In genomic region chr2:127064642-127065250, GRCh38 we compare ENCODE assay signal across 8 cellular contexts. TPM values are rescaled to one million over a fixed set of nuclear protein-coding genes. Genes with fewer than 3 reads are reported as not detected.
DNase-seq lines count a peak whose midpoint lies in the region; ATAC-seq and TF ChIP-seq lines count a peak whose summit lies in the region.

No MANE protein-coding gene starts in this region.

- peak overlapping the region in 5 of 8 donors; percentile 29 to 87 (median 63) for H3K27ac Mint-ChIP-seq in CD8-positive, alpha-beta memory T cell
- H3K27ac Mint-ChIP-seq in T-helper 2 cell treated with Interferon-gamma antibody and Interleukin-4, amounts not matched to agents 5 μg/mL and 100 μg/mL, for 36 hours: peak overlapping the region; percentile 67
- H3K27ac Mint-ChIP-seq in immature natural killer cell: peak overlapping the region in 2 of 6 donors; percentile 75 to 77

- DNase-seq in CD8-positive, alpha-beta memory T cell: peak in 3 of 5 donors; percentile 31 to 72 (median 39)
- DNase-seq in T-helper 2 cell treated with Interferon-gamma antibody and Interleukin-4, amounts not matched to agents 5 μg/mL and 100 μg/mL, for 36 hours (ENCODE audit: low spot score): peak; percentile 91
- DNase-seq in astrocyte of the spinal cord (ENCODE audit: low read depth, low spot score) (peak; percentile 97), immature natural killer cell (peak; percentile 42 to 54 (median 43)), NCI-H146 (lab: John Stamatoyannopoulos, UW) (no peak)
- DNase-seq in stimulated activated CD4-positive, alpha-beta T cell treated with anti-CD3 and anti-CD28 coated beads, Interleukin-15, amount 100 ng/mL, for 24 hours: peak; percentile 90

- no peaks in the 10 kb centered on the region for H3K27me3 ChIP-seq in CD8-positive, alpha-beta memory T cell (ENCODE audit: insufficient read depth, low read length, poor library complexity, severe bottlenecking)

- in situ Hi-C loops in astrocyte of the spinal cord (cut with HindIII; ENCODE audit: low sequenced_read_pairs): no loop called here

- POLR2A ChIA-PET in CD8-positive, alpha-beta memory T cell (lab: Charles Lee): no interaction called here

- CTCF ChIA-PET in CD8-positive, alpha-beta memory T cell (lab: Charles Lee): interaction anchor here (1.2 to 5.6 kb wide), 3 partner anchors 14 to 42 kb away, joined by 3 to 108 read pairs (median 12); partner anchors contain the start of gene BIN1

- TF ChIP-seq CTCF in astrocyte of the spinal cord (IDR thresholded peaks at IDR 0.05; ENCODE audit: low read depth, low read length): peak; percentile 40

- no peaks in the 10 kb centered on the region for H3K9me3 Mint-ChIP-seq in CD8-positive, alpha-beta memory T cell
- no peaks in the 10 kb centered on the region for H3K9me3 Mint-ChIP-seq in T-helper 2 cell treated with Interferon-gamma antibody and Interleukin-4, amounts not matched to agents 5 μg/mL and 100 μg/mL, for 36 hours
- H3K9me3 Mint-ChIP-seq in immature natural killer cell: no peaks in the 10 kb centered on the region

- H3K9me3 ChIP-seq in CD8-positive, alpha-beta memory T cell (ENCODE audit: low read length): no peaks in the 10 kb centered on the region

- peaks cover 0 to 78% (median 5%) of the 10 kb centered on the region in 3 donors for H3K36me3 Mint-ChIP-seq in CD8-positive, alpha-beta memory T cell
- H3K36me3 Mint-ChIP-seq in T-helper 2 cell treated with Interferon-gamma antibody and Interleukin-4, amounts not matched to agents 5 μg/mL and 100 μg/mL, for 36 hours (ENCODE audit: low read depth): peaks cover 28% of the 10 kb centered on the region
- H3K36me3 Mint-ChIP-seq in immature natural killer cell: peaks cover 0 to 7% (median 4%) of the 10 kb centered on the region in 3 donors

- ATAC-seq in GM21367 (IDR thresholded peaks at IDR 0.05; ENCODE audit: unreplicated experiment) (peak; percentile 79), HG03575 (IDR thresholded peaks at IDR 0.05; ENCODE audit: extremely low read depth, insufficient number of reproducible peaks, low FRiP score, unreplicated experiment) (peak; percentile 39)

- H3K27ac ChIP-seq in CD8-positive, alpha-beta memory T cell (ENCODE audit: low read depth, low read length): peak overlapping the region; percentile 57

- H3K4me3 ChIP-seq in CD8-positive, alpha-beta memory T cell (ENCODE audit: low read length): no peak overlapping the region
- no peak overlapping the region for H3K4me3 ChIP-seq in astrocyte of the spinal cord (ENCODE audit: low read depth, low read length)

- peaks cover 19% of the 10 kb centered on the region for H3K36me3 ChIP-seq in CD8-positive, alpha-beta memory T cell (ENCODE audit: insufficient read depth, low read length)

- H3K27me3 Mint-ChIP-seq in CD8-positive, alpha-beta memory T cell: no peaks in the 10 kb centered on the region
- H3K27me3 Mint-ChIP-seq in T-helper 2 cell treated with Interferon-gamma antibody and Interleukin-4, amounts not matched to agents 5 μg/mL and 100 μg/mL, for 36 hours (ENCODE audit: low read depth): no peaks in the 10 kb centered on the region
- peaks cover 0 to 7% (median 1%) of the 10 kb centered on the region in 3 donors for H3K27me3 Mint-ChIP-seq in immature natural killer cell (ENCODE audit: low read depth in 3 of 3)

- peaks cover 17% of the 10 kb centered on the region for H3K4me1 ChIP-seq in CD8-positive, alpha-beta memory T cell (ENCODE audit: insufficient read depth, low read length)

- H3K4me1 Mint-ChIP-seq in CD8-positive, alpha-beta memory T cell: peaks cover 14 to 41% (median 17%) of the 10 kb centered on the region in 3 donors
- H3K4me1 Mint-ChIP-seq in T-helper 2 cell treated with Interferon-gamma antibody and Interleukin-4, amounts not matched to agents 5 μg/mL and 100 μg/mL, for 36 hours (ENCODE audit: low read depth): peaks cover 12% of the 10 kb centered on the region
- peaks cover 25 to 44% of the 10 kb centered on the region in 2 donors for H3K4me1 Mint-ChIP-seq in immature natural killer cell

- H3K4me3 Mint-ChIP-seq in CD8-positive, alpha-beta memory T cell: no peak overlapping the region
- no peak overlapping the region for H3K4me3 Mint-ChIP-seq in T-helper 2 cell treated with Interferon-gamma antibody and Interleukin-4, amounts not matched to agents 5 μg/mL and 100 μg/mL, for 36 hours
- H3K4me3 Mint-ChIP-seq in immature natural killer cell: no peak overlapping the region

RNA-seq across cellular contexts. Expression of gene BIN1, which starts 42.2 kb away (rescaled TPM):
- 10 to 100 TPM; 84.9 to 87.3 TPM for total RNA-seq in CD8-positive, alpha-beta memory T cell
- 163 TPM for polyA plus RNA-seq in CD8-positive, alpha-beta memory T cell
- polyA plus RNA-seq in immature natural killer cell: 100 to 1,000 TPM; 110 to 169 (median 167) TPM
